Comparison of ENCODE assay signal across 9 cellular contexts in the genomic region with DNA sequence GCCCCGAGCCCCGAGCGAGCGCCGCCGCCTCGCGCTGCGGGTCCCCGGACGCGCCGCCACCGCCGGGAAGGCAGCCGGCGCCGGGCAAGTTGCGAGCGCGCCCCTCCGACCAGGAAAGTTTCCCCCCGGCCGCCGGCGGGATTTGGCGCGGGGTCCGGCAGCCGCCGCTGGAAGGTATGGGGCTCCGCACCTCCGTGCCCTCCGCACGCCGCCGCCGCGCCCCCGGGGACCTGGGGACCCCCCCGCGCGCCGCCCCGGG. TPM values are rescaled to one million over a fixed set of nuclear protein-coding genes. Genes with fewer than 3 reads are reported as not detected.
DNase-seq lines count a peak whose midpoint lies in the region; ATAC-seq and TF ChIP-seq lines count a peak whose summit lies in the region.
"Had no signal": no experiment of that assay in that cellular context is flagged by ENCODE, and none has a peak within 500 bp of the region (broad histone marks: within the 10 kb centered on the region; RNA-seq: fewer than 3 reads in every experiment).

No MANE protein-coding gene starts in this region.

- peaks cover 46% of the 10 kb centered on the region for H3K27me3 Mint-ChIP-seq in activated CD8-positive, alpha-beta T cell treated with anti-CD3 and anti-CD28 coated beads, Interleukin-2, amount 10 ng/mL, durations not matched to agents 7 days and 5 days (ENCODE audit: low read depth)
- H3K27me3 Mint-ChIP-seq in activated CD8-positive, alpha-beta T cell treated with anti-CD3 and anti-CD28 coated beads for 36 hours, result peaks cover 25% of the 10 kb centered on the region
- H3K27me3 Mint-ChIP-seq in activated T-helper 17 cell treated with anti-CD3 and anti-CD28 coated beads, Interleukin-2, amount 50 U/mL, for 72 hours, result no peaks in the 10 kb centered on the region

- H3K27ac Mint-ChIP-seq in activated CD8-positive, alpha-beta T cell treated with anti-CD3 and anti-CD28 coated beads, Interleukin-2, amount 10 ng/mL, durations not matched to agents 7 days and 5 days, result no peak overlapping the region
- H3K27ac Mint-ChIP-seq in activated CD8-positive, alpha-beta T cell treated with anti-CD3 and anti-CD28 coated beads for 36 hours, result no peak overlapping the region
- no peak overlapping the region for H3K27ac Mint-ChIP-seq in activated T-helper 17 cell treated with anti-CD3 and anti-CD28 coated beads, Interleukin-2, amount 50 U/mL, for 72 hours
- H3K27ac Mint-ChIP-seq: activated naive CD4-positive, alpha-beta T cell treated with anti-CD3 and anti-CD28 coated beads, Interleukin-2, amount 50 U/mL, for 24 hours had no signal

- CTCF ChIA-PET in activated CD8-positive, alpha-beta T cell treated with anti-CD3 and anti-CD28 coated beads, Interleukin-2, amount 10 ng/mL, durations not matched to agents 7 days and 5 days (lab: Charles Lee), result no interaction called here
- CTCF ChIA-PET in activated CD8-positive, alpha-beta T cell treated with anti-CD3 and anti-CD28 coated beads for 36 hours (lab: Charles Lee), result interaction anchor here (1.0 kb wide), 1 partner anchor 168 kb away, joined by 3 read pairs; no protein-coding TSS in a partner anchor
- CTCF ChIA-PET in HEK293T (lab: Yijun Ruan, JAX), result no interaction called here

- POLR2A ChIA-PET in activated CD8-positive, alpha-beta T cell treated with anti-CD3 and anti-CD28 coated beads, Interleukin-2, amount 10 ng/mL, durations not matched to agents 7 days and 5 days (lab: Charles Lee), result no interaction called here
- POLR2A ChIA-PET in activated CD8-positive, alpha-beta T cell treated with anti-CD3 and anti-CD28 coated beads for 36 hours (lab: Charles Lee), result no interaction called here
- POLR2A ChIA-PET in HEK293T (lab: Yijun Ruan, JAX), result no interaction called here

- intact Hi-C loops in activated CD8-positive, alpha-beta T cell treated with anti-CD3 and anti-CD28 coated beads for 36 hours (cut with micrococcal nuclease), result loop anchor here (5.0 kb wide), 1 partner anchor 185 kb away; no protein-coding TSS in a partner anchor
- intact Hi-C loops in lower leg skin (cut with DNase I; ENCODE audit: low total_unique reads), result loop anchor here (10.0 kb wide), 1 partner anchor 168 kb away; no protein-coding TSS in a partner anchor
- intact Hi-C loops in tibial artery (cut with DNase I; ENCODE audit: low total_unique reads), result loop anchor here (5.0 to 10.0 kb wide), 4 partner anchors 55 to 185 kb away; partner anchors contain the start of gene CD82

- H3K27ac ChIP-seq in tibial artery, result peak overlapping the region; percentile 59 to 60

- H3K4me3 ChIP-seq in lower leg skin (ENCODE audit: low read depth, poor library complexity, severe bottlenecking) (peak overlapping the region; percentile 37), tibial artery (peak overlapping the region; percentile 61 to 73)

- H3K27me3 ChIP-seq in tibial artery, result peaks cover 0 to 2% of the 10 kb centered on the region in 2 donors

- no peak for DNase-seq in activated CD8-positive, alpha-beta T cell treated with anti-CD3 and anti-CD28 coated beads, Interleukin-2, amount 10 ng/mL, durations not matched to agents 7 days and 5 days
- no peak for DNase-seq in activated CD8-positive, alpha-beta T cell treated with anti-CD3 and anti-CD28 coated beads for 36 hours
- DNase-seq in lower leg skin (ENCODE audit: low spot score in 2 of 2), result no peak
- DNase-seq in tibial artery, result no peak
- DNase-seq in stimulated activated CD4-positive, alpha-beta T cell treated with anti-CD3 and anti-CD28 coated beads, Interleukin-12 subunit alpha, Interleukin-12 subunit beta, amount 100 ng/mL, for 4 hours, result no peak
- DNase-seq in HEK293T (ENCODE audit: extremely low spot score), result no peak

- H3K4me3 Mint-ChIP-seq in activated CD8-positive, alpha-beta T cell treated with anti-CD3 and anti-CD28 coated beads, Interleukin-2, amount 10 ng/mL, durations not matched to agents 7 days and 5 days, result no peak overlapping the region
- H3K4me3 Mint-ChIP-seq in activated CD8-positive, alpha-beta T cell treated with anti-CD3 and anti-CD28 coated beads for 36 hours, result no peak overlapping the region
- peak overlapping the region; percentile 74 for H3K4me3 Mint-ChIP-seq in activated T-helper 17 cell treated with anti-CD3 and anti-CD28 coated beads, Interleukin-2, amount 50 U/mL, for 72 hours

- H3K4me1 Mint-ChIP-seq in activated CD8-positive, alpha-beta T cell treated with anti-CD3 and anti-CD28 coated beads, Interleukin-2, amount 10 ng/mL, durations not matched to agents 7 days and 5 days (ENCODE audit: low read depth), result peaks cover 32% of the 10 kb centered on the region
- H3K4me1 Mint-ChIP-seq in activated CD8-positive, alpha-beta T cell treated with anti-CD3 and anti-CD28 coated beads for 36 hours (ENCODE audit: low read depth), result peaks cover 35% of the 10 kb centered on the region
- peaks cover 38% of the 10 kb centered on the region for H3K4me1 Mint-ChIP-seq in activated T-helper 17 cell treated with anti-CD3 and anti-CD28 coated beads, Interleukin-2, amount 50 U/mL, for 72 hours

- TF ChIP-seq CTCF in activated CD8-positive, alpha-beta T cell treated with anti-CD3 and anti-CD28 coated beads for 36 hours (IDR thresholded peaks at IDR 0.05), result no peak
- no peak for TF ChIP-seq CTCF in lower leg skin (IDR thresholded peaks at IDR 0.05)
- TF ChIP-seq CTCF in tibial artery (IDR thresholded peaks at IDR 0.05), result no peak

- H3K9me3 ChIP-seq in tibial artery, result no peaks in the 10 kb centered on the region

- H3K36me3 ChIP-seq in tibial artery, result no peaks in the 10 kb centered on the region

- peaks cover 0 to 33% (median 23%) of the 10 kb centered on the region in 4 donors for H3K4me1 ChIP-seq in tibial artery

- peak; percentile 38 for ATAC-seq in activated CD8-positive, alpha-beta T cell treated with anti-CD3 and anti-CD28 coated beads, Interleukin-2, amount 10 ng/mL, durations not matched to agents 7 days and 5 days
- ATAC-seq in activated CD8-positive, alpha-beta T cell treated with anti-CD3 and anti-CD28 coated beads for 36 hours, result no peak
- no peak for ATAC-seq in activated T-helper 17 cell treated with anti-CD3 and anti-CD28 coated beads, Interleukin-2, amount 50 U/mL, for 72 hours (replicated peaks)
- ATAC-seq in GM18907 (IDR thresholded peaks at IDR 0.05; ENCODE audit: unreplicated experiment), result no peak

- H3K36me3 Mint-ChIP-seq in activated CD8-positive, alpha-beta T cell treated with anti-CD3 and anti-CD28 coated beads, Interleukin-2, amount 10 ng/mL, durations not matched to agents 7 days and 5 days (ENCODE audit: low read depth), result no peaks in the 10 kb centered on the region
- H3K36me3 Mint-ChIP-seq in activated CD8-positive, alpha-beta T cell treated with anti-CD3 and anti-CD28 coated beads for 36 hours (ENCODE audit: low read depth), result no peaks in the 10 kb centered on the region
- no peaks in the 10 kb centered on the region for H3K36me3 Mint-ChIP-seq in activated T-helper 17 cell treated with anti-CD3 and anti-CD28 coated beads, Interleukin-2, amount 50 U/mL, for 72 hours (ENCODE audit: low read depth)
- H3K36me3 Mint-ChIP-seq: activated naive CD4-positive, alpha-beta T cell treated with anti-CD3 and anti-CD28 coated beads, Interleukin-2, amount 50 U/mL, for 24 hours had no signal

- no peaks in the 10 kb centered on the region for H3K9me3 Mint-ChIP-seq in activated CD8-positive, alpha-beta T cell treated with anti-CD3 and anti-CD28 coated beads, Interleukin-2, amount 10 ng/mL, durations not matched to agents 7 days and 5 days (ENCODE audit: insufficient read depth)
- no peaks in the 10 kb centered on the region for H3K9me3 Mint-ChIP-seq in activated CD8-positive, alpha-beta T cell treated with anti-CD3 and anti-CD28 coated beads for 36 hours
- H3K9me3 Mint-ChIP-seq in activated T-helper 17 cell treated with anti-CD3 and anti-CD28 coated beads, Interleukin-2, amount 50 U/mL, for 72 hours, result no peaks in the 10 kb centered on the region
- H3K9me3 Mint-ChIP-seq: activated naive CD4-positive, alpha-beta T cell treated with anti-CD3 and anti-CD28 coated beads, Interleukin-2, amount 50 U/mL, for 24 hours had no signal

- 0% methylated on average over 6 to 14 of the region's 45 CpGs for WGBS in lower leg skin, 2 donors

- TF ChIP-seq POLR2A in lower leg skin (IDR thresholded peaks at IDR 0.05), result no peak

TF ChIP-seq in HEK293T, 16 proteins besides CTCF, POLR2A, EP300 and RAD21:
- TF ChIP-seq L3MBTL2 (conservative IDR thresholded peaks at IDR 0.05) (no peak), FOXK2 (IDR thresholded peaks at IDR 0.05) (no peak), HDGF (IDR thresholded peaks at IDR 0.05; ENCODE audit: borderline replicate concordance) (no peak), FOXA1 (IDR thresholded peaks at IDR 0.05) (no peak), PKNOX1 (IDR thresholded peaks at IDR 0.05) (no peak), TARDBP (IDR thresholded peaks at IDR 0.05) (no peak), FOXM1 (IDR thresholded peaks at IDR 0.05; ENCODE audit: borderline replicate concordance) (no peak), NFRKB (IDR thresholded peaks at IDR 0.05) (no peak), ELF4 (IDR thresholded peaks at IDR 0.05) (no peak), LEF1 (IDR thresholded peaks at IDR 0.05; ENCODE audit: borderline replicate concordance) (no peak), ZNF384 (IDR thresholded peaks at IDR 0.05) (no peak), CTBP1 (IDR thresholded peaks at IDR 0.05; ENCODE audit: borderline replicate concordance) (no peak), SUZ12 (IDR thresholded peaks at IDR 0.05) (no peak), BHLHE40 (IDR thresholded peaks at IDR 0.05; ENCODE audit: borderline replicate concordance) (no peak), ARNT (IDR thresholded peaks at IDR 0.05) (no peak), SP1 (IDR thresholded peaks at IDR 0.05) (no peak)

RNA-seq across cellular contexts. Expression of gene TSPAN18, which starts 0.3 kb away (rescaled TPM):
- total RNA-seq in activated CD8-positive, alpha-beta T cell treated with anti-CD3 and anti-CD28 coated beads, Interleukin-2, amount 10 ng/mL, durations not matched to agents 7 days and 5 days, result 1 to 10 TPM; 7.5 to 8.7 TPM
- under 1 TPM; 0.85 to 0.92 TPM for total RNA-seq in activated CD8-positive, alpha-beta T cell treated with anti-CD3 and anti-CD28 coated beads for 36 hours
- total RNA-seq in activated T-helper 17 cell treated with anti-CD3 and anti-CD28 coated beads, Interleukin-2, amount 50 U/mL, for 72 hours, result 1 to 10 TPM; 3.3 to 3.9 TPM
- 1 to 10 TPM in 2 of 4 donors, under 1 TPM in 2; 0.95 to 4.5 (median 2.3) TPM for total RNA-seq in lower leg skin
